Comparison of ENCODE assay signal across 9 cellular contexts in genomic region chr7:27164381-27165088, GRCh38. TPM values are rescaled to one million over a fixed set of nuclear protein-coding genes. Genes with fewer than 3 reads are reported as not detected.
A peak's percentile ranks its signal among the peaks of the same experiment; 100 is the strongest.
DNase-seq lines count a peak whose midpoint lies in the region; ATAC-seq, FAIRE-seq and TF ChIP-seq lines count a peak whose summit lies in the region.
"Had no signal": no experiment of that assay in that cellular context is flagged by ENCODE, and none has a peak within 500 bp of the region (broad histone marks: within the 10 kb centered on the region; RNA-seq: fewer than 3 reads in every experiment).

No MANE protein-coding gene starts in this region.

- H2AFZ ChIP-seq in mammary epithelial cell (ENCODE audit: low read depth, low read length), result peak overlapping the region; percentile 92

- FAIRE-seq in GM19239 (lab: Jason Lieb, UNC), result no peak

- TF ChIP-seq POLR2A in vagina (IDR thresholded peaks at IDR 0.05), result no peak

- DNase-seq in left cardiac atrium, result peak; percentile 23
- DNase-seq in heart right ventricle, result no peak
- DNase-seq in mammary epithelial cell, result peak; percentile 40
- DNase-seq in mucosa of descending colon, result peak in 2 of 3 donors; percentile 66 to 76
- no peak for DNase-seq in vagina (ENCODE audit: extremely low spot score in 2 of 2)
- no peak for DNase-seq in iPS-NIHi11 (ENCODE audit: low spot score)
- DNase-seq in GM19239 (ENCODE audit: insufficient read length, low spot score), result no peak

- H3K4me2 ChIP-seq in mammary epithelial cell (ENCODE audit: insufficient read depth, low read depth, low read length), result peak overlapping the region; percentile 58

- H3K27ac ChIP-seq in heart right ventricle (peak overlapping the region in 1 of 10 donors; percentile 53), mammary epithelial cell (ENCODE audit: insufficient read depth, low read depth, low read length) (no peak overlapping the region), vagina (peak overlapping the region; percentile 99)

- H4K20me1 ChIP-seq in mammary epithelial cell (ENCODE audit: insufficient read depth, low read length), result no peaks in the 10 kb centered on the region

- intact Hi-C loops in left cardiac atrium (cut with DNase I) (loop anchor here (5.0 to 10.0 kb wide), 3 partner anchors 780 to 1300 kb away; no protein-coding TSS in a partner anchor), heart right ventricle (cut with DNase I) (loop anchor here in 9 of 10 donors (5.0 to 10.0 kb wide), 11 partner anchors 310 to 1300 kb away; no protein-coding TSS in a partner anchor), mammary epithelial cell (cut with micrococcal nuclease) (loop anchor here (5.0 to 10.0 kb wide), 4 partner anchors 672 to 1070 kb away; partner anchors contain the start of genes CBX3, HNRNPA2B1 and SNX10), mucosa of descending colon (cut with DNase I, micrococcal nuclease) (loop anchor here (5.0 to 10.0 kb wide), 3 partner anchors 797 to 1307 kb away; no protein-coding TSS in a partner anchor), vagina (cut with DNase I) (loop anchor here (5.0 to 10.0 kb wide), 2 partner anchors 792 to 1310 kb away; no protein-coding TSS in a partner anchor)

- dilution Hi-C loops in mammary epithelial cell (cut with HindIII; ENCODE audit: low sequenced_read_pairs), result no loop called here

- ATAC-seq in left cardiac atrium, result no peak
- no peak for ATAC-seq in heart right ventricle
- no peak for ATAC-seq in mucosa of descending colon
- ATAC-seq in HG02623 (IDR thresholded peaks at IDR 0.05; ENCODE audit: unreplicated experiment), result no peak
- ATAC-seq: activated naive CD4-positive, alpha-beta T cell treated with anti-CD3 and anti-CD28 coated beads, Interleukin-2, amount 50 U/mL, for 72 hours had no signal

- no peak overlapping the region for H3K9ac ChIP-seq in mammary epithelial cell (ENCODE audit: insufficient read depth, low read length)

- H3K27me3 ChIP-seq in heart right ventricle (peaks cover 74 to 100% (median 100%) of the 10 kb centered on the region in 7 donors), mammary epithelial cell (ENCODE audit: insufficient read depth, low read length) (peaks cover 15% of the 10 kb centered on the region), vagina (no peaks in the 10 kb centered on the region)

- peaks cover 8 to 76% (median 40%) of the 10 kb centered on the region in 9 donors for H3K4me1 ChIP-seq in heart right ventricle
- H3K4me1 ChIP-seq in mammary epithelial cell (ENCODE audit: insufficient read depth, low read length), result peaks cover 31% of the 10 kb centered on the region
- peaks cover 10% of the 10 kb centered on the region for H3K4me1 ChIP-seq in mucosa of descending colon (ENCODE audit: low read depth)
- peaks cover 54% of the 10 kb centered on the region for H3K4me1 ChIP-seq in vagina

- 4 to 5% methylated on average over 47 of the region's 47 CpGs for WGBS in heart right ventricle, 2 donors
- 42% methylated on average over 22 of the region's 47 CpGs for WGBS in mammary epithelial cell (ENCODE audit: low coverage, missing lambda C conversion rate)

- CTCF ChIA-PET in mammary epithelial cell (lab: Charles Lee; ENCODE audit: low non-redundant PET), result no interaction called here

- in situ Hi-C loops in mammary epithelial cell (cut with MboI; ENCODE audit: low sequenced_read_pairs in 2 of 2), result loop anchor here in 1 of 2 donors (25.0 kb wide), 2 partner anchors 1077 to 1277 kb away; no protein-coding TSS in a partner anchor

- H3K36me3 ChIP-seq in heart right ventricle (peaks cover 0 to 15% (median 0%) of the 10 kb centered on the region in 9 donors), mammary epithelial cell (ENCODE audit: insufficient read depth, low read length) (no peaks in the 10 kb centered on the region), mucosa of descending colon (ENCODE audit: low read depth) (no peaks in the 10 kb centered on the region), vagina (no peaks in the 10 kb centered on the region)

- H3K79me2 ChIP-seq in mammary epithelial cell (ENCODE audit: insufficient read depth, low read length), result no peaks in the 10 kb centered on the region

- TF ChIP-seq CTCF in heart right ventricle (IDR thresholded peaks at IDR 0.05) (no peak), mammary epithelial cell (conservative IDR thresholded peaks at IDR 0.05 in 1 of 2, IDR thresholded peaks at IDR 0.05 in 1 of 2; ENCODE audit: extremely low read depth in 1 of 2, insufficient read depth in 1 of 2, low read depth in 1 of 2, low read length in 2 of 2) (peak in 1 of 2 donors; percentile 16), mucosa of descending colon (IDR thresholded peaks at IDR 0.05) (no peak), vagina (IDR thresholded peaks at IDR 0.05) (no peak)

- H3K9me3 ChIP-seq in heart right ventricle (no peaks in the 10 kb centered on the region), mammary epithelial cell (replicated peaks; ENCODE audit: insufficient read depth, low read length) (peaks cover 14% of the 10 kb centered on the region), mucosa of descending colon (no peaks in the 10 kb centered on the region), vagina (no peaks in the 10 kb centered on the region)

- no TSS peak for BruUV-seq in mammary epithelial cell (replicated peaks; lab: Mats Ljungman, UMichigan)

- peak overlapping the region in 5 of 10 donors; percentile 7 to 49 (median 26) for H3K4me3 ChIP-seq in heart right ventricle
- H3K4me3 ChIP-seq in mammary epithelial cell (replicated peaks in 1 of 3; ENCODE audit: insufficient read depth in 1 of 3, low read depth in 2 of 3, low read length in 3 of 3), result peak overlapping the region; percentile 2 to 35 (median 9)
- H3K4me3 ChIP-seq in mucosa of descending colon, result peak overlapping the region; percentile 48
- peak overlapping the region; percentile 56 to 64 for H3K4me3 ChIP-seq in vagina

RNA-seq across cellular contexts. Expression of gene HOXA9, which starts 0.8 kb away (rescaled TPM):
- total RNA-seq in left cardiac atrium (not detected), heart right ventricle (not detected), mammary epithelial cell (10 to 100 TPM in 1 of 2 donors, 1 to 10 TPM in 1; 7.8 to 25.1 TPM), mucosa of descending colon (10 to 100 TPM; 22.0 to 27.9 (median 25.0) TPM), vagina (13.0 TPM)
- polyA plus RNA-seq in heart right ventricle (not detected), mammary epithelial cell (0.03 TPM)
- polyA minus RNA-seq in mammary epithelial cell, result not detected
- total RNA-seq: activated naive CD4-positive, alpha-beta T cell treated with anti-CD3 and anti-CD28 coated beads, Interleukin-2, amount 50 U/mL, for 72 hours had no signal

RNA-seq across cellular contexts. Expression of gene HOXA7, which starts 8.1 kb away (rescaled TPM):
- total RNA-seq in left cardiac atrium (under 1 TPM; 0.12 to 0.39 TPM), heart right ventricle (not detected), mammary epithelial cell (1 to 10 TPM; 2.3 to 8.0 TPM), mucosa of descending colon (10 to 100 TPM; 17.1 to 29.8 (median 27.9) TPM), vagina (23.8 TPM)
- polyA plus RNA-seq in heart right ventricle (under 1 TPM in 1 of 2 donors, not detected in 1; 0.04 TPM), mammary epithelial cell (3.9 TPM)
- 3.7 TPM for polyA minus RNA-seq in mammary epithelial cell
- total RNA-seq: activated naive CD4-positive, alpha-beta T cell treated with anti-CD3 and anti-CD28 coated beads, Interleukin-2, amount 50 U/mL, for 72 hours had no signal

RNA-seq across cellular contexts. Expression of gene HOXA10, which starts 9.6 kb away (rescaled TPM):
- total RNA-seq in left cardiac atrium (under 1 TPM; 0.10 to 0.21 TPM), heart right ventricle (under 1 TPM in 1 of 10 donors, not detected in 9; 0.19 TPM), mammary epithelial cell (1 to 10 TPM; 4.2 to 4.3 TPM), mucosa of descending colon (10 to 100 TPM; 25.0 to 56.9 (median 25.8) TPM), vagina (19.2 TPM)
- polyA plus RNA-seq in heart right ventricle (under 1 TPM in 1 of 2 donors, not detected in 1; 0.03 TPM), mammary epithelial cell (0.18 TPM)
- not detected for polyA minus RNA-seq in mammary epithelial cell
- total RNA-seq: activated naive CD4-positive, alpha-beta T cell treated with anti-CD3 and anti-CD28 coated beads, Interleukin-2, amount 50 U/mL, for 72 hours had no signal

RNA-seq across cellular contexts. Expression of gene HOXA3, which starts 12.2 kb away (rescaled TPM):
- total RNA-seq in left cardiac atrium (under 1 TPM; 0.68 to 0.74 TPM), heart right ventricle (1 to 10 TPM in 1 of 10 donors, under 1 TPM in 7, not detected in 2; 0.11 to 1.5 (median 0.22) TPM), mammary epithelial cell (1 to 10 TPM; 2.0 to 9.9 TPM), mucosa of descending colon (10 to 100 TPM; 19.9 to 38.1 (median 20.5) TPM), vagina (3.9 TPM)
- polyA plus RNA-seq in heart right ventricle (under 1 TPM; 0.35 to 0.37 TPM), mammary epithelial cell (1.4 TPM)
- 0.83 TPM for polyA minus RNA-seq in mammary epithelial cell
- total RNA-seq: activated naive CD4-positive, alpha-beta T cell treated with anti-CD3 and anti-CD28 coated beads, Interleukin-2, amount 50 U/mL, for 72 hours had no signal

RNA-seq across cellular contexts. Expression of gene HOXA6, which starts 17.0 kb away (rescaled TPM):
- total RNA-seq in left cardiac atrium, result not detected
- not detected for total RNA-seq in heart right ventricle
- polyA plus RNA-seq in heart right ventricle, result not detected
- total RNA-seq in mammary epithelial cell, result 1 to 10 TPM; 3.1 to 4.7 TPM
- 0.71 TPM for polyA plus RNA-seq in mammary epithelial cell
- 1.1 TPM for polyA minus RNA-seq in mammary epithelial cell
- total RNA-seq in mucosa of descending colon, result 10 to 100 TPM; 20.2 to 39.5 (median 20.5) TPM
- 1.7 TPM for total RNA-seq in vagina

Comparison
In these comparisons a context has a peak if more than half of its experiments do, and no peak if none do; other contexts are left out.
1. DNase-seq: peak in left cardiac atrium (single experiment), mammary epithelial cell (single experiment) and mucosa of descending colon (2 of 3); none in heart right ventricle (0 of 2), vagina (0 of 2), iPS-NIHi11 (single experiment) and GM19239 (single experiment).
2. RNA of gene HOXA9, which starts 0.8 kb away (total RNA-seq): 7.8 to 25.1 TPM in mammary epithelial cell, 22.0 to 27.9 TPM in mucosa of descending colon and 13.0 TPM in vagina (single experiment); not detected in left cardiac atrium and not detected in heart right ventricle; every median in the first group is over 4 times any median in the second.
3. RNA of gene HOXA10, which starts 9.6 kb away (total RNA-seq): 25.0 to 56.9 TPM in mucosa of descending colon, 19.2 TPM in vagina (single experiment) and 4.2 to 4.3 TPM in mammary epithelial cell; 0.10 to 0.21 TPM in left cardiac atrium and 0.19 TPM in heart right ventricle; every median in the first group is over 4 times any median in the second.